19 cellular contexts compared by ENCODE assay signal in genomic region chr2:17857016-17857415, GRCh38. TPM values are rescaled to one million over a fixed set of nuclear protein-coding genes. Genes with fewer than 3 reads are reported as not detected.
A peak's percentile ranks its signal among the peaks of the same experiment; 100 is the strongest.
DNase-seq lines count a peak whose midpoint lies in the region; ATAC-seq and TF ChIP-seq lines count a peak whose summit lies in the region.
"Had no signal": no experiment of that assay in that cellular context is flagged by ENCODE, and none has a peak within 500 bp of the region (broad histone marks: within the 10 kb centered on the region; RNA-seq: fewer than 3 reads in every experiment).

No MANE protein-coding gene starts in this region.

- H3K4me3 ChIP-seq in IMR-90 (ENCODE audit: insufficient read depth, low read depth, low read length) (no peak overlapping the region), body of pancreas (no peak overlapping the region)
- H3K4me3 ChIP-seq: gastrocnemius medialis had no signal

- H3K9ac ChIP-seq in IMR-90 (ENCODE audit: low read depth, low read length) = no peak overlapping the region
- H3K9ac ChIP-seq: parathyroid adenoma had no signal

- BruUV-seq in IMR-90 (replicated peaks; lab: Mats Ljungman, UMichigan) = no TSS peak

- no peak for TF ChIP-seq CTCF in IMR-90 (conservative IDR thresholded peaks at IDR 0.05; ENCODE audit: low read depth, low read length)
- no peak for TF ChIP-seq CTCF in body of pancreas (IDR thresholded peaks at IDR 0.05)
- no peak for TF ChIP-seq CTCF in RWPE1 (conservative IDR thresholded peaks at IDR 0.05; ENCODE audit: low read depth)

- H3K4me1 ChIP-seq in IMR-90 (ENCODE audit: control insufficient read depth, insufficient read depth, low read length) (no peaks in the 10 kb centered on the region), body of pancreas (no peaks in the 10 kb centered on the region)
- H3K4me1 ChIP-seq: gastrocnemius medialis, parathyroid adenoma had no signal

- H2BK5ac ChIP-seq in IMR-90 (ENCODE audit: low read depth, low read length, poor library complexity, severe bottlenecking) = no peak overlapping the region

- DNase-seq in Ammon's horn (ENCODE audit: low spot score) (peak; percentile 61), IMR-90 (peak; percentile 18), SKM-1 treated with dmso at 0.1 percent for 144 hours (lab: John Stamatoyannopoulos, UW; ENCODE audit: unreplicated experiment) (peak; percentile 32), hepatic stellate cell (ENCODE audit: low spot score) (peak; percentile 48), body of pancreas (no peak), RWPE1 (ENCODE audit: low spot score) (no peak)
- DNase-seq: activated CD8-positive, alpha-beta T cell treated with anti-CD3 and anti-CD28 coated beads, Interleukin-2, amount 10 ng/mL, durations not matched to agents 7 days and 5 days; activated effector memory CD4-positive, alpha-beta T cell treated with Interleukin-2 at 50 U/mL for 16 hours; effector CD4-positive, alpha-beta T cell; gastrocnemius medialis; islet precursor cell; NCI-H1436; NCI-H510A treated with DMSO at 0.1 percent for 48 hours; Right ventricle myocardium superior had no signal

- no peak overlapping the region for H2BK15ac ChIP-seq in IMR-90 (ENCODE audit: low read depth, low read length)

- no peak overlapping the region for H3K27ac ChIP-seq in IMR-90 (ENCODE audit: insufficient read depth, low read length)
- H3K27ac ChIP-seq in body of pancreas = no peak overlapping the region
- H3K27ac ChIP-seq in RWPE1 = no peak overlapping the region
- H3K27ac ChIP-seq: gastrocnemius medialis, parathyroid adenoma had no signal

- H2AK9ac ChIP-seq in IMR-90 (replicated peaks; ENCODE audit: low read depth, low read length, poor library complexity) = peak overlapping the region; percentile 66

- CTCF ChIA-PET in IMR-90 (lab: Yijun Ruan, JAX) = interaction anchor here (0.6 kb wide), 1 partner anchor 293 kb away, joined by 3 read pairs; no protein-coding TSS in a partner anchor
- CTCF ChIA-PET in RWPE1 (lab: Yijun Ruan, JAX) = no interaction called here

- POLR2A ChIA-PET in IMR-90 (lab: Charles Lee; ENCODE audit: unreplicated experiment) (no interaction called here), RWPE1 (lab: Yijun Ruan, JAX; ENCODE audit: low non-redundant PET) (no interaction called here)

- H3K9me3 ChIP-seq in IMR-90 (ENCODE audit: control insufficient read depth, insufficient read depth, low read length) = no peaks in the 10 kb centered on the region
- H3K9me3 ChIP-seq in body of pancreas = no peaks in the 10 kb centered on the region
- H3K9me3 ChIP-seq: gastrocnemius medialis had no signal

- H4K8ac ChIP-seq in IMR-90 (ENCODE audit: low read depth in 2 of 2, low read length in 2 of 2) = no peak overlapping the region

- H3K4me2 ChIP-seq in IMR-90 (ENCODE audit: low read depth, low read length) = 0 out of 2 replicates have a peak overlapping the region, but pooled peaks have one; percentile 23

- WGBS in IMR-90 (ENCODE audit: extremely low coverage in 2 of 2, insufficient read length in 1 of 2), 2 experiments = no CpG with 5 or more reads among the region's 3 CpGs
- WGBS in body of pancreas, 2 donors = 16 to 42% methylated on average over 3 of the region's 3 CpGs

- H3K79me1 ChIP-seq in IMR-90 (ENCODE audit: low read depth in 1 of 2, low read length in 2 of 2) = no peaks in the 10 kb centered on the region

- TF ChIP-seq RAD21 in IMR-90 (IDR thresholded peaks at IDR 0.05; ENCODE audit: low read length) = no peak

- dilution Hi-C loops in IMR-90 (cut with HindIII; ENCODE audit: low sequenced_read_pairs, unreplicated experiment) = no loop called here

- H3K36me3 ChIP-seq in IMR-90 (ENCODE audit: control insufficient read depth, insufficient read depth, low read length) (no peaks in the 10 kb centered on the region), body of pancreas (replicated peaks in 1 of 2; ENCODE audit: insufficient read depth in 1 of 2, low read depth in 2 of 2) (no peaks in the 10 kb centered on the region)
- H3K36me3 ChIP-seq: gastrocnemius medialis had no signal

- no peak overlapping the region for H3K14ac ChIP-seq in IMR-90 (replicated peaks; ENCODE audit: low read depth, low read length)

- H2AFZ ChIP-seq in IMR-90 (replicated peaks; ENCODE audit: low read length, poor library complexity) = no peak overlapping the region
- H2AFZ ChIP-seq: parathyroid adenoma had no signal

- H2BK120ac ChIP-seq in IMR-90 (ENCODE audit: low read depth, low read length) = no peak overlapping the region

- H3K9me1 ChIP-seq in IMR-90 (ENCODE audit: insufficient read depth, low read length) = no peaks in the 10 kb centered on the region

- intact Hi-C loops in IMR-90 (cut with micrococcal nuclease) = no loop called here
- intact Hi-C loops in body of pancreas (cut with DNase I) = loop anchor here (10.0 kb wide), 1 partner anchor 298 kb away; no protein-coding TSS in a partner anchor

- no peak overlapping the region for H4K5ac ChIP-seq in IMR-90 (ENCODE audit: low read depth, low read length)

- no peak overlapping the region for H3K4ac ChIP-seq in IMR-90 (ENCODE audit: low read depth, low read length)

- in situ Hi-C loops in IMR-90 (cut with MboI; ENCODE audit: low sequenced_read_pairs) = loop anchor here (5.0 to 25.0 kb wide), 2 partner anchors 305 to 525 kb away; no protein-coding TSS in a partner anchor

- no peak overlapping the region for H2BK20ac ChIP-seq in IMR-90 (ENCODE audit: low read depth, low read length)

- H4K20me1 ChIP-seq in IMR-90 (ENCODE audit: insufficient read depth, low read length) = no peaks in the 10 kb centered on the region

- H3K18ac ChIP-seq in IMR-90 (ENCODE audit: low read depth, low read length) = no peak overlapping the region

- ATAC-seq in IMR-90 (ENCODE audit: low read depth) (peak; percentile 37; the same call in 1 of the 2 replicates), body of pancreas (no peak), HG02885 (IDR thresholded peaks at IDR 0.05; ENCODE audit: poor library complexity, unreplicated experiment) (no peak), HG03135 (IDR thresholded peaks at IDR 0.05; ENCODE audit: unreplicated experiment) (no peak)
- ATAC-seq: activated CD8-positive, alpha-beta T cell treated with anti-CD3 and anti-CD28 coated beads, Interleukin-2, amount 10 ng/mL, durations not matched to agents 7 days and 5 days; gastrocnemius medialis had no signal

- H3K56ac ChIP-seq in IMR-90 (ENCODE audit: extremely low read depth, insufficient read depth, low read length) = no peak overlapping the region

- peaks cover 8% of the 10 kb centered on the region for H3K27me3 ChIP-seq in IMR-90 (ENCODE audit: control insufficient read depth, insufficient read depth, low read length)
- H3K27me3 ChIP-seq in body of pancreas = no peaks in the 10 kb centered on the region
- H3K27me3 ChIP-seq: gastrocnemius medialis had no signal

- TF ChIP-seq POLR2A in IMR-90 (IDR thresholded peaks at IDR 0.05; ENCODE audit: low read depth, low read length) (no peak), body of pancreas (IDR thresholded peaks at IDR 0.05) (no peak)

- no peak overlapping the region for H3K23ac ChIP-seq in IMR-90 (ENCODE audit: low read depth, low read length)

- H4K91ac ChIP-seq in IMR-90 (ENCODE audit: insufficient read depth, low read depth, low read length) = no peak overlapping the region

- no peak overlapping the region for H2AK5ac ChIP-seq in IMR-90 (ENCODE audit: low read depth, low read length)

TF ChIP-seq in IMR-90, 13 proteins besides CTCF, POLR2A, EP300 and RAD21:
- TF ChIP-seq CEBPB (IDR thresholded peaks at IDR 0.05; ENCODE audit: low read depth, low read length) (0 out of 2 replicates have a peak, but pooled peaks have one; percentile 14), FOS (IDR thresholded peaks at IDR 0.05; ENCODE audit: low read depth, low read length) (no peak)

RNA-seq across cellular contexts. Expression of gene KCNS3, which starts 21.5 kb away (rescaled TPM):
- total RNA-seq in IMR-90 (2012; rRNA removed) (4.3 and 5.3 TPM in 2 replicates), body of pancreas (10 to 100 TPM in 1 of 2 donors, 1 to 10 TPM in 1; 8.2 to 20.8 TPM)
- 2.0 and 2.9 TPM in 2 replicates for polyA plus RNA-seq in IMR-90 (2012; rRNA removed)
- 0.83 and 0.95 TPM in 2 replicates for polyA plus RNA-seq in IMR-90 (2012; cell fraction: cytosol; rRNA removed)
- 1.4 and 2.4 TPM in 2 replicates for polyA plus RNA-seq in IMR-90 (2012; cell fraction: nucleus; rRNA removed; ENCODE audit: low replicate concordance)
- total RNA-seq: activated CD8-positive, alpha-beta T cell treated with anti-CD3 and anti-CD28 coated beads, Interleukin-2, amount 10 ng/mL, durations not matched to agents 7 days and 5 days had no signal

RNA-seq across cellular contexts. Expression of gene MSGN1, which starts 40.8 kb away (rescaled TPM):
- total RNA-seq in IMR-90 (2012; rRNA removed) (not detected in 2 replicates), body of pancreas (not detected)
- polyA plus RNA-seq in IMR-90 (2012; rRNA removed) = not detected in 2 replicates
- polyA plus RNA-seq in IMR-90 (2012; cell fraction: cytosol; rRNA removed) = not detected in 2 replicates
- polyA plus RNA-seq in IMR-90 (2012; cell fraction: nucleus; rRNA removed; ENCODE audit: low replicate concordance) = not detected in 2 replicates
- total RNA-seq: activated CD8-positive, alpha-beta T cell treated with anti-CD3 and anti-CD28 coated beads, Interleukin-2, amount 10 ng/mL, durations not matched to agents 7 days and 5 days; gastrocnemius medialis; Right ventricle myocardium superior had no signal
- polyA plus RNA-seq: BJ, thymus had no signal

Comparison
In these comparisons a context has a peak if more than half of its experiments do, and no peak if none do; other contexts are left out.
1. DNase-seq: peak in Ammon's horn (single experiment), IMR-90 (single experiment), SKM-1 treated with dmso at 0.1 percent for 144 hours (single experiment) and hepatic stellate cell (single experiment); none in body of pancreas (0 of 4) and RWPE1 (single experiment).